9 cellular contexts compared by ENCODE assay signal in genomic region chr18:3305933-3306332, GRCh38. TPM values are rescaled to one million over a fixed set of nuclear protein-coding genes. Genes with fewer than 3 reads are reported as not detected.
DNase-seq lines count a peak whose midpoint lies in the region; ATAC-seq and TF ChIP-seq lines count a peak whose summit lies in the region.
"Had no signal": no experiment of that assay in that cellular context is flagged by ENCODE, and none has a peak within 500 bp of the region (broad histone marks: within the 10 kb centered on the region; RNA-seq: fewer than 3 reads in every experiment).

No MANE protein-coding gene starts in this region.

- H3K9ac ChIP-seq in skeletal muscle satellite cell (ENCODE audit: low read depth, low read length): peak overlapping the region; percentile 43

- no peak overlapping the region for H3K4me3 Mint-ChIP-seq in T-helper 1 cell treated with Interleukin-12 subunit alpha and Interleukin-12 subunit beta and Interleukin-4 antibody, amounts not matched to agents 30 μg/mL and 1 μg/mL, for 36 hours
- H3K4me3 Mint-ChIP-seq in chondrocyte (ENCODE audit: unreplicated experiment): no peak overlapping the region
- H3K4me3 Mint-ChIP-seq in stimulated activated naive B cell treated with anti-CD40 and anti-IgM and Interleukin-4, amounts not matched to agents 10 μg/mL and 1 μg/mL and 100 μg/mL, for 72 hours: no peak overlapping the region

- H3K27me3 ChIP-seq in MG63 (no peaks in the 10 kb centered on the region), skeletal muscle satellite cell (ENCODE audit: control insufficient read depth, insufficient read depth, low read length) (no peaks in the 10 kb centered on the region)

- DNase-seq in MG63 (peak; percentile 59), chondrocyte (ENCODE audit: low spot score) (no peak)
- DNase-seq in stimulated activated naive B cell treated with anti-CD40 and anti-IgM and Interleukin-4, amounts not matched to agents 10 μg/mL and 1 μg/mL and 100 μg/mL, for 72 hours: no peak
- DNase-seq: NCI-H2107, posterior cingulate gyrus had no signal

- H3K4me1 Mint-ChIP-seq in T-helper 1 cell treated with Interleukin-12 subunit alpha and Interleukin-12 subunit beta and Interleukin-4 antibody, amounts not matched to agents 30 μg/mL and 1 μg/mL, for 36 hours (ENCODE audit: low read depth): peaks cover 13% of the 10 kb centered on the region
- peaks cover 18% of the 10 kb centered on the region for H3K4me1 Mint-ChIP-seq in chondrocyte (ENCODE audit: low read depth)
- H3K4me1 Mint-ChIP-seq in stimulated activated naive B cell treated with anti-CD40 and anti-IgM and Interleukin-4, amounts not matched to agents 10 μg/mL and 1 μg/mL and 100 μg/mL, for 72 hours: no peaks in the 10 kb centered on the region

- no peak for ATAC-seq in HG03159 (IDR thresholded peaks at IDR 0.05; ENCODE audit: unreplicated experiment)
- ATAC-seq in stimulated activated naive B cell treated with anti-CD40 and anti-IgM and Interleukin-4, amounts not matched to agents 10 μg/mL and 1 μg/mL and 100 μg/mL, for 72 hours (replicated peaks): no peak
- no peak for ATAC-seq in HG03045 (IDR thresholded peaks at IDR 0.05; ENCODE audit: unreplicated experiment)

- H3K4me1 ChIP-seq in skeletal muscle satellite cell (ENCODE audit: control insufficient read depth, insufficient read depth, low read length): peaks cover 19% of the 10 kb centered on the region

- H3K9me3 ChIP-seq in MG63: no peaks in the 10 kb centered on the region
- no peaks in the 10 kb centered on the region for H3K9me3 ChIP-seq in skeletal muscle satellite cell (replicated peaks; ENCODE audit: low read length)

- H3K36me3 ChIP-seq in MG63 (no peaks in the 10 kb centered on the region), skeletal muscle satellite cell (ENCODE audit: insufficient read depth, low read length) (no peaks in the 10 kb centered on the region)

- H3K4me2 ChIP-seq in skeletal muscle satellite cell (ENCODE audit: low read length): peak overlapping the region; percentile 51

- H3K4me3 ChIP-seq in MG63: no peak overlapping the region
- H3K4me3 ChIP-seq in skeletal muscle satellite cell (ENCODE audit: low read length): no peak overlapping the region

- no peaks in the 10 kb centered on the region for H3K36me3 Mint-ChIP-seq in T-helper 1 cell treated with Interleukin-12 subunit alpha and Interleukin-12 subunit beta and Interleukin-4 antibody, amounts not matched to agents 30 μg/mL and 1 μg/mL, for 36 hours (ENCODE audit: low read depth)
- no peaks in the 10 kb centered on the region for H3K36me3 Mint-ChIP-seq in chondrocyte (ENCODE audit: low read depth)
- no peaks in the 10 kb centered on the region for H3K36me3 Mint-ChIP-seq in stimulated activated naive B cell treated with anti-CD40 and anti-IgM and Interleukin-4, amounts not matched to agents 10 μg/mL and 1 μg/mL and 100 μg/mL, for 72 hours

- TF ChIP-seq CTCF in chondrocyte (IDR thresholded peaks at IDR 0.05): no peak

- peak overlapping the region; percentile 80 for H3K27ac Mint-ChIP-seq in T-helper 1 cell treated with Interleukin-12 subunit alpha and Interleukin-12 subunit beta and Interleukin-4 antibody, amounts not matched to agents 30 μg/mL and 1 μg/mL, for 36 hours
- H3K27ac Mint-ChIP-seq in chondrocyte (ENCODE audit: unreplicated experiment): peak overlapping the region; percentile 72
- no peak overlapping the region for H3K27ac Mint-ChIP-seq in stimulated activated naive B cell treated with anti-CD40 and anti-IgM and Interleukin-4, amounts not matched to agents 10 μg/mL and 1 μg/mL and 100 μg/mL, for 72 hours

- no peaks in the 10 kb centered on the region for H3K9me3 Mint-ChIP-seq in T-helper 1 cell treated with Interleukin-12 subunit alpha and Interleukin-12 subunit beta and Interleukin-4 antibody, amounts not matched to agents 30 μg/mL and 1 μg/mL, for 36 hours
- H3K9me3 Mint-ChIP-seq in chondrocyte (ENCODE audit: low read depth): no peaks in the 10 kb centered on the region
- H3K9me3 Mint-ChIP-seq in stimulated activated naive B cell treated with anti-CD40 and anti-IgM and Interleukin-4, amounts not matched to agents 10 μg/mL and 1 μg/mL and 100 μg/mL, for 72 hours: no peaks in the 10 kb centered on the region

- peaks cover 12% of the 10 kb centered on the region for H3K27me3 Mint-ChIP-seq in T-helper 1 cell treated with Interleukin-12 subunit alpha and Interleukin-12 subunit beta and Interleukin-4 antibody, amounts not matched to agents 30 μg/mL and 1 μg/mL, for 36 hours (ENCODE audit: low read depth)
- no peaks in the 10 kb centered on the region for H3K27me3 Mint-ChIP-seq in chondrocyte (ENCODE audit: low read depth)
- H3K27me3 Mint-ChIP-seq in stimulated activated naive B cell treated with anti-CD40 and anti-IgM and Interleukin-4, amounts not matched to agents 10 μg/mL and 1 μg/mL and 100 μg/mL, for 72 hours: peaks cover 7 to 11% of the 10 kb centered on the region in 2 donors

RNA-seq across cellular contexts. Expression of gene MYL12B, which starts 44.0 kb away (rescaled TPM):
- 311 and 396 TPM in 2 replicates for total RNA-seq in MG63 (2014; rRNA removed; shearing (Covaris generic); ENCODE audit: low replicate concordance)
- 241 to 327 TPM (median 323 TPM) in 3 replicates for total RNA-seq in chondrocyte
- total RNA-seq in skeletal muscle satellite cell (2012; rRNA removed): 294 and 299 TPM in 2 replicates

RNA-seq across cellular contexts. Expression of gene MYL12A, which starts 58.3 kb away (rescaled TPM):
- total RNA-seq in MG63 (2014; rRNA removed; shearing (Covaris generic); ENCODE audit: low replicate concordance): 750 and 1,020 TPM in 2 replicates
- 426 to 647 TPM (median 621 TPM) in 3 replicates for total RNA-seq in chondrocyte
- 426 and 583 TPM in 2 replicates for total RNA-seq in skeletal muscle satellite cell (2012; rRNA removed)
